13 cellular contexts compared by ENCODE assay signal in genomic region chr15:79962921-79963320, GRCh38. TPM values are rescaled to one million over a fixed set of nuclear protein-coding genes. Genes with fewer than 3 reads are reported as not detected.
DNase-seq lines count a peak whose midpoint lies in the region; ATAC-seq and TF ChIP-seq lines count a peak whose summit lies in the region.
"Not testable (repeated sequence)": the region's sequence is repeated elsewhere in the genome, so short reads cannot be mapped to it uniquely, and the experiment has no call there.
"Had no signal": no experiment of that assay in that cellular context is flagged by ENCODE, and none has a peak within 500 bp of the region (broad histone marks: within the 10 kb centered on the region; RNA-seq: fewer than 3 reads in every experiment).

No MANE protein-coding gene starts in this region.

- H3K4me3 Mint-ChIP-seq in activated B cell treated with CpG ODN at 0.5 μM for 24 hours; activated CD8-positive, alpha-beta T cell treated with anti-CD3 and anti-CD28 coated beads for 36 hours; memory B cell: not testable (repeated sequence)
- peak overlapping the region; percentile 24 to 49 for H3K4me3 Mint-ChIP-seq in activated T-cell treated with anti-CD3 and anti-CD28 coated beads, Interleukin-2, amount 50 U/mL, for 72 hours
- H3K4me3 Mint-ChIP-seq in activated naive CD4-positive, alpha-beta T cell treated with anti-CD3 and anti-CD28 coated beads, Interleukin-2, amount 50 U/mL, for 24 hours = peak overlapping the region; percentile 68
- H3K4me3 Mint-ChIP-seq in activated naive CD8-positive, alpha-beta T cell treated with anti-CD3 and anti-CD28 coated beads, Interleukin-2, amount 50 U/mL, for 24 hours = peak overlapping the region; percentile 24
- H3K4me3 Mint-ChIP-seq in stimulated activated memory B cell treated with anti-CD40 and anti-IgM and Interleukin-4, amounts not matched to agents 10 μg/mL and 1 μg/mL and 100 μg/mL, for 72 hours = peak overlapping the region; percentile 40

- not testable (repeated sequence) for TF ChIP-seq CTCF in activated B cell treated with CpG ODN at 0.5 μM for 24 hours (IDR thresholded peaks at IDR 0.05); activated CD8-positive, alpha-beta T cell treated with anti-CD3 and anti-CD28 coated beads for 36 hours (IDR thresholded peaks at IDR 0.05)

- peaks cover 59% of the 10 kb centered on the region for H3K4me1 Mint-ChIP-seq in activated B cell treated with CpG ODN at 0.5 μM for 24 hours
- H3K4me1 Mint-ChIP-seq in activated CD8-positive, alpha-beta T cell treated with anti-CD3 and anti-CD28 coated beads for 36 hours (ENCODE audit: low read depth) = peaks cover 61% of the 10 kb centered on the region
- peaks cover 71% of the 10 kb centered on the region for H3K4me1 Mint-ChIP-seq in activated T-cell treated with anti-CD3 and anti-CD28 coated beads, Interleukin-2, amount 50 U/mL, for 72 hours (ENCODE audit: low read depth)
- H3K4me1 Mint-ChIP-seq in activated naive CD4-positive, alpha-beta T cell treated with anti-CD3 and anti-CD28 coated beads, Interleukin-2, amount 50 U/mL, for 24 hours = peaks cover 43% of the 10 kb centered on the region
- peaks cover 71% of the 10 kb centered on the region for H3K4me1 Mint-ChIP-seq in activated naive CD8-positive, alpha-beta T cell treated with anti-CD3 and anti-CD28 coated beads, Interleukin-2, amount 50 U/mL, for 24 hours
- H3K4me1 Mint-ChIP-seq in memory B cell = peaks cover 37% of the 10 kb centered on the region
- peaks cover 51% of the 10 kb centered on the region for H3K4me1 Mint-ChIP-seq in stimulated activated memory B cell treated with anti-CD40 and anti-IgM and Interleukin-4, amounts not matched to agents 10 μg/mL and 1 μg/mL and 100 μg/mL, for 72 hours

- peaks cover 64% of the 10 kb centered on the region for H3K36me3 Mint-ChIP-seq in activated B cell treated with CpG ODN at 0.5 μM for 24 hours (ENCODE audit: low read depth)
- H3K36me3 Mint-ChIP-seq in activated CD8-positive, alpha-beta T cell treated with anti-CD3 and anti-CD28 coated beads for 36 hours (ENCODE audit: low read depth) = peaks cover 55% of the 10 kb centered on the region
- H3K36me3 Mint-ChIP-seq in activated T-cell treated with anti-CD3 and anti-CD28 coated beads, Interleukin-2, amount 50 U/mL, for 72 hours (ENCODE audit: insufficient read depth in 2 of 2) = peaks cover 14% of the 10 kb centered on the region in 2 donors
- peaks cover 39% of the 10 kb centered on the region for H3K36me3 Mint-ChIP-seq in activated naive CD4-positive, alpha-beta T cell treated with anti-CD3 and anti-CD28 coated beads, Interleukin-2, amount 50 U/mL, for 24 hours
- peaks cover 48% of the 10 kb centered on the region for H3K36me3 Mint-ChIP-seq in activated naive CD8-positive, alpha-beta T cell treated with anti-CD3 and anti-CD28 coated beads, Interleukin-2, amount 50 U/mL, for 24 hours (ENCODE audit: low read depth)
- peaks cover 18% of the 10 kb centered on the region for H3K36me3 Mint-ChIP-seq in memory B cell
- H3K36me3 Mint-ChIP-seq in stimulated activated memory B cell treated with anti-CD40 and anti-IgM and Interleukin-4, amounts not matched to agents 10 μg/mL and 1 μg/mL and 100 μg/mL, for 72 hours = peaks cover 23% of the 10 kb centered on the region

- not testable (repeated sequence) for H3K27me3 Mint-ChIP-seq in activated B cell treated with CpG ODN at 0.5 μM for 24 hours; activated CD8-positive, alpha-beta T cell treated with anti-CD3 and anti-CD28 coated beads for 36 hours; activated T-cell treated with anti-CD3 and anti-CD28 coated beads, Interleukin-2, amount 50 U/mL, for 72 hours (ENCODE audit: low read depth); activated naive CD4-positive, alpha-beta T cell treated with anti-CD3 and anti-CD28 coated beads, Interleukin-2, amount 50 U/mL, for 24 hours; activated naive CD8-positive, alpha-beta T cell treated with anti-CD3 and anti-CD28 coated beads, Interleukin-2, amount 50 U/mL, for 24 hours; memory B cell; stimulated activated memory B cell treated with anti-CD40 and anti-IgM and Interleukin-4, amounts not matched to agents 10 μg/mL and 1 μg/mL and 100 μg/mL, for 72 hours

- DNase-seq in activated B cell treated with CpG ODN at 0.5 μM for 24 hours; activated CD8-positive, alpha-beta T cell treated with anti-CD3 and anti-CD28 coated beads for 36 hours; activated T-cell treated with anti-CD3 and anti-CD28 coated beads, Interleukin-2, amount 50 U/mL, for 72 hours; activated naive CD8-positive, alpha-beta T cell treated with anti-CD3 and anti-CD28 coated beads, Interleukin-2, amount 50 U/mL, for 24 hours; memory B cell (ENCODE audit: low spot score in 2 of 2): not testable (repeated sequence)

- POLR2A ChIA-PET in activated B cell treated with CpG ODN at 0.5 μM for 24 hours (lab: Charles Lee) = interaction anchor here (0.6 kb wide), 1 partner anchor 42 kb away, joined by 6 read pairs; no protein-coding TSS in a partner anchor
- POLR2A ChIA-PET in activated CD8-positive, alpha-beta T cell treated with anti-CD3 and anti-CD28 coated beads for 36 hours (lab: Charles Lee) = not testable (repeated sequence)

- CTCF ChIA-PET in activated B cell treated with CpG ODN at 0.5 μM for 24 hours (lab: Charles Lee); activated CD8-positive, alpha-beta T cell treated with anti-CD3 and anti-CD28 coated beads for 36 hours (lab: Charles Lee): not testable (repeated sequence)

- ATAC-seq in activated B cell treated with CpG ODN at 0.5 μM for 24 hours (ENCODE audit: low read depth); activated CD8-positive, alpha-beta T cell treated with anti-CD3 and anti-CD28 coated beads for 36 hours; activated T-cell treated with anti-CD3 and anti-CD28 coated beads, Interleukin-2, amount 50 U/mL, for 72 hours (replicated peaks in 1 of 2); activated naive CD8-positive, alpha-beta T cell treated with anti-CD3 and anti-CD28 coated beads, Interleukin-2, amount 50 U/mL, for 24 hours; memory B cell (ENCODE audit: low read depth); stimulated activated memory B cell treated with anti-CD40 and anti-IgM and Interleukin-4, amounts not matched to agents 10 μg/mL and 1 μg/mL and 100 μg/mL, for 72 hours: not testable (repeated sequence)

- intact Hi-C loops in activated B cell treated with CpG ODN at 0.5 μM for 24 hours (cut with micrococcal nuclease) = loop anchor here (1.0 kb wide), 2 partner anchors 8 to 15 kb away; partner anchors contain the start of gene BCL2A1
- intact Hi-C loops in activated CD8-positive, alpha-beta T cell treated with anti-CD3 and anti-CD28 coated beads for 36 hours (cut with micrococcal nuclease) = loop anchor here (10.0 kb wide), 1 partner anchor 1352 kb away; no protein-coding TSS in a partner anchor

- H3K9me3 Mint-ChIP-seq in activated B cell treated with CpG ODN at 0.5 μM for 24 hours; activated CD8-positive, alpha-beta T cell treated with anti-CD3 and anti-CD28 coated beads for 36 hours; activated T-cell treated with anti-CD3 and anti-CD28 coated beads, Interleukin-2, amount 50 U/mL, for 72 hours; activated naive CD4-positive, alpha-beta T cell treated with anti-CD3 and anti-CD28 coated beads, Interleukin-2, amount 50 U/mL, for 24 hours; activated naive CD8-positive, alpha-beta T cell treated with anti-CD3 and anti-CD28 coated beads, Interleukin-2, amount 50 U/mL, for 24 hours; memory B cell; stimulated activated memory B cell treated with anti-CD40 and anti-IgM and Interleukin-4, amounts not matched to agents 10 μg/mL and 1 μg/mL and 100 μg/mL, for 72 hours: not testable (repeated sequence)

- H3K27ac Mint-ChIP-seq in activated B cell treated with CpG ODN at 0.5 μM for 24 hours (peak overlapping the region; percentile 71), memory B cell (peak overlapping the region; percentile 92)
- peak overlapping the region; percentile 34 for H3K27ac Mint-ChIP-seq in activated CD8-positive, alpha-beta T cell treated with anti-CD3 and anti-CD28 coated beads for 36 hours
- peak overlapping the region; percentile 3 for H3K27ac Mint-ChIP-seq in activated T-cell treated with anti-CD3 and anti-CD28 coated beads, Interleukin-2, amount 50 U/mL, for 72 hours
- not testable (repeated sequence) for H3K27ac Mint-ChIP-seq in activated naive CD4-positive, alpha-beta T cell treated with anti-CD3 and anti-CD28 coated beads, Interleukin-2, amount 50 U/mL, for 24 hours
- H3K27ac Mint-ChIP-seq in activated naive CD8-positive, alpha-beta T cell treated with anti-CD3 and anti-CD28 coated beads, Interleukin-2, amount 50 U/mL, for 24 hours = peak overlapping the region; percentile 76
- peak overlapping the region; percentile 89 for H3K27ac Mint-ChIP-seq in stimulated activated memory B cell treated with anti-CD40 and anti-IgM and Interleukin-4, amounts not matched to agents 10 μg/mL and 1 μg/mL and 100 μg/mL, for 72 hours

RNA-seq across cellular contexts. Expression of gene BCL2A1, which starts 8.1 kb away (rescaled TPM):
- total RNA-seq in activated B cell treated with CpG ODN at 0.5 μM for 24 hours = 181 and 189 TPM in 2 replicates
- 10 to 100 TPM; 47.1 to 47.9 TPM for total RNA-seq in activated CD8-positive, alpha-beta T cell treated with anti-CD3 and anti-CD28 coated beads for 36 hours
- total RNA-seq in activated T-cell treated with anti-CD3 and anti-CD28 coated beads, Interleukin-2, amount 50 U/mL, for 72 hours = 10 to 100 TPM; 39.6 to 67.2 TPM
- total RNA-seq: A172, A673, Caco-2, GM23248, H1, H7 had no signal
